9 cellular contexts compared by ENCODE assay signal in the genomic region with DNA sequence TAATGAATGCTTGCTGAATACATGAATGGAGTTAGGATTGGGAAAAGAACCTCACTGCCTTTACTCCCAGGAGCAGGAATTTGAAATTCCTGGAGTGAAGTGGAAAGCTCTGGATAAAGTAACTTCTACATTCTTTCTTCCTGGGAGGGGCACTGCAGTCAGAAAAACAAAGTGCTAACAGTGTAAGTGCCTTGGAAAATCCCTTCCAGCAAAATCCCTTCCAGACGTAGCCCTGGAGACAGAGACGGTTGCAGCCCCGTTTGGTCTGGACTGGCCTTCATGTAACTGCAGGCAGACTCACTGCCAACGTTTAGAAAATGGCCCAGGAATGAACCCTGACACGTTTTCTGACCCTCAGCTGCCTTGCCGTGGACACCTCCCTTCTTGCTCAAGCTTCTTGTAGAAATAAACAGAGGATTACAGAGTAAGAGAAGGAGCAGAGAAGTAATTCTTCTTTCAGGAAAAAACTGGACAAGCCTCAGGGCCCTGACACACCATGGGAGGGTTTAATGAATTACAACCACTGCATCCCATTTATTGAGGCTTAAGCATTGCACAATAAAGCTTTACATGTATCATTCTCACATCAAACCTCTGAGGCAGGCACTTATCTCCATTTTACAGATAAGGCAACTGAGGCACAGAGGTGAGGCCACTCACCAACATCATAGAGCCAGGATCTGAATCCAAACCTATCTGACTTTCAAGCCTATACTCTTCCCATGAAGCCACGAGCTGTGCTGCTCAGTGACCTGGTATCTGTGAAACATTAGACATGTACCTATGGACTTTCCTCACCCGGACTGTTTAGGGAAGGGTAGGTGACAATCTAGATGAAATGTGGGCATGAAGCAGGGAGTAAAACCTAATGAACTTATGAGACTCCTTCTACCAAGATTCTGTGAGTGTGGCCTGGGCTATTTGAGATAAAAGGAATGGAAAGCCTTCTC. TPM values are rescaled to one million over a fixed set of nuclear protein-coding genes. Genes with fewer than 3 reads are reported as not detected.
A peak's percentile ranks its signal among the peaks of the same experiment; 100 is the strongest.
DNase-seq lines count a peak whose midpoint lies in the region; ATAC-seq, FAIRE-seq and TF ChIP-seq lines count a peak whose summit lies in the region.
"Had no signal": no experiment of that assay in that cellular context is flagged by ENCODE, and none has a peak within 500 bp of the region (broad histone marks: within the 10 kb centered on the region; RNA-seq: fewer than 3 reads in every experiment).

No MANE protein-coding gene starts in this region.

- no TSS peak for BruUV-seq in endothelial cell of umbilical vein (replicated peaks; lab: Mats Ljungman, UMichigan)

- FAIRE-seq in endothelial cell of umbilical vein (lab: Jason Lieb, UNC) = peak; percentile 33
- FAIRE-seq: endometrium had no signal

- no peaks in the 10 kb centered on the region for H3K9me3 ChIP-seq in endothelial cell of umbilical vein (replicated peaks; ENCODE audit: control insufficient read depth, insufficient read depth, low read length)
- no peaks in the 10 kb centered on the region for H3K9me3 ChIP-seq in BE2C

- H3K27me3 ChIP-seq in endothelial cell of umbilical vein (ENCODE audit: control insufficient read depth in 2 of 2, insufficient read depth in 2 of 2, low read length in 2 of 2) (no peaks in the 10 kb centered on the region), BE2C (no peaks in the 10 kb centered on the region)

- ATAC-seq in HG02623 (IDR thresholded peaks at IDR 0.05; ENCODE audit: unreplicated experiment) = no peak
- ATAC-seq in GM19455 (IDR thresholded peaks at IDR 0.05; ENCODE audit: unreplicated experiment) = no peak

- H3K4me3 ChIP-seq in endothelial cell of umbilical vein (replicated peaks in 1 of 3; ENCODE audit: insufficient read depth in 1 of 3, low read depth in 1 of 3, low read length in 3 of 3) = peak overlapping the region in 1 of 3 experiments; percentile 4
- H3K4me3 ChIP-seq in BE2C (ENCODE audit: low read depth, low read length) = no peak overlapping the region

- no peaks in the 10 kb centered on the region for H4K20me1 ChIP-seq in endothelial cell of umbilical vein (replicated peaks; ENCODE audit: control insufficient read depth, extremely low read depth, insufficient read depth, low read length)

- H3K9me1 ChIP-seq in endothelial cell of umbilical vein (replicated peaks; ENCODE audit: control insufficient read depth, extremely low read depth, insufficient read depth, low read length) = no peaks in the 10 kb centered on the region

- peak overlapping the region; percentile 71 for H3K4me2 ChIP-seq in endothelial cell of umbilical vein (ENCODE audit: insufficient read depth, low read length)

- dilution Hi-C loops in endothelial cell of umbilical vein (cut with MboI; ENCODE audit: extremely low pct_ligation_motif_present, low sequenced_read_pairs) = no loop called here

- H3K79me2 ChIP-seq in endothelial cell of umbilical vein (ENCODE audit: control insufficient read depth, insufficient read depth, low read length) = peaks cover 88% of the 10 kb centered on the region

- no peak for TF ChIP-seq POLR2A in endothelial cell of umbilical vein (IDR thresholded peaks at IDR 0.05; ENCODE audit: low read depth, low read length)

- peak overlapping the region; percentile 89 for H3K9ac ChIP-seq in endothelial cell of umbilical vein (replicated peaks; ENCODE audit: extremely low read depth, insufficient read depth, low read length)

- peak overlapping the region; percentile 96 for H3K27ac ChIP-seq in endothelial cell of umbilical vein (ENCODE audit: insufficient read depth, low read depth, low read length)

- no peak overlapping the region for H2AFZ ChIP-seq in endothelial cell of umbilical vein (ENCODE audit: low read depth, low read length)

- H3K4me1 ChIP-seq in endothelial cell of umbilical vein (ENCODE audit: control insufficient read depth, extremely low read depth, insufficient read depth, low read length) = peaks cover 88% of the 10 kb centered on the region
- H3K4me1 ChIP-seq in BE2C = no peaks in the 10 kb centered on the region

- CTCF ChIA-PET in endothelial cell of umbilical vein (lab: Charles Lee) = interaction anchor here (0.9 to 3.9 kb wide), 8 partner anchors 9 to 39 kb away, joined by 3 to 33 read pairs (median 6); a partner anchor contains a TSS

- no peak for TF ChIP-seq CTCF in endothelial cell of umbilical vein (IDR thresholded peaks at IDR 0.05; ENCODE audit: extremely low read depth in 1 of 2, insufficient read depth in 1 of 2, low read depth in 1 of 2, low read length in 2 of 2)
- no peak for TF ChIP-seq CTCF in BE2C (IDR thresholded peaks at IDR 0.05; ENCODE audit: low read depth, low read length)

- intact Hi-C loops in endothelial cell of umbilical vein (cut with micrococcal nuclease) = loop anchor here (1.0 to 10.0 kb wide), 4 partner anchors 9 to 426 kb away; no protein-coding TSS in a partner anchor

- H3K36me3 ChIP-seq in endothelial cell of umbilical vein (ENCODE audit: control insufficient read depth in 2 of 2, extremely low read depth in 1 of 2, insufficient read depth in 2 of 2, low read length in 2 of 2) (peaks cover 2 to 7% of the 10 kb centered on the region in 2 experiments), BE2C (no peaks in the 10 kb centered on the region)

- peak; percentile 53 for DNase-seq in AG08396 (ENCODE audit: low spot score)
- peak; percentile 38 for DNase-seq in NCI-H69 (lab: John Stamatoyannopoulos, UW)
- peak; percentile 71 for DNase-seq in endothelial cell of umbilical vein (ENCODE audit: low read depth, low spot score)
- peak; percentile 50 for DNase-seq in myocyte (ENCODE audit: low read depth)
- no peak for DNase-seq in NCI-H1930 (lab: John Stamatoyannopoulos, UW)
- DNase-seq in BE2C = no peak

- POLR2A ChIA-PET in endothelial cell of umbilical vein (lab: Charles Lee) = interaction anchor here (1.2 kb wide), 1 partner anchor 24 kb away, joined by 4 read pairs; no protein-coding TSS in a partner anchor

TF ChIP-seq in endothelial cell of umbilical vein, 7 proteins besides CTCF, POLR2A, EP300 and RAD21:
- TF ChIP-seq EZH2 (IDR thresholded peaks at IDR 0.05; ENCODE audit: borderline replicate concordance, low read depth, low read length, severe bottlenecking) (no peak), MYC (IDR thresholded peaks at IDR 0.05; ENCODE audit: low read depth, low read length) (no peak), JUN (IDR thresholded peaks at IDR 0.05; ENCODE audit: borderline replicate concordance, insufficient read depth, insufficient read length, low read depth) (no peak), GATA2 (IDR thresholded peaks at IDR 0.05; ENCODE audit: insufficient read depth, insufficient read length, low read depth, low read length) (no peak), POLR2AphosphoS5 (IDR thresholded peaks at IDR 0.05; ENCODE audit: insufficient read depth, low read depth, low read length) (no peak), FOS (IDR thresholded peaks at IDR 0.05; ENCODE audit: borderline replicate concordance, insufficient read depth, low read length) (no peak)
- TF ChIP-seq, protein P1, sequence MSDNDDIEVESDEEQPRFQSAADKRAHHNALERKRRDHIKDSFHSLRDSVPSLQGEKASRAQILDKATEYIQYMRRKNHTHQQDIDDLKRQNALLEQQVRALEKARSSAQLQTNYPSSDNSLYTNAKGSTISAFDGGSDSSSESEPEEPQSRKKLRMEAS (IDR thresholded peaks at IDR 0.05; ENCODE audit: insufficient read depth, insufficient read length) = no peak

RNA-seq across cellular contexts. Expression of a gene that starts 7.8 kb away (rescaled TPM):
- total RNA-seq in endothelial cell of umbilical vein (31.4 and 33.3 TPM in 2 replicates), myocyte (4.4 and 5.2 TPM in 2 replicates)
- 27.5 and 33.2 TPM in 2 replicates for polyA plus RNA-seq in endothelial cell of umbilical vein
- polyA plus RNA-seq in endothelial cell of umbilical vein (2011; cell fraction: cytosol; rRNA removed) = 30.0 and 32.0 TPM in 2 replicates
- polyA plus RNA-seq in endothelial cell of umbilical vein (2011; cell fraction: nucleus; rRNA removed) = 46.1 and 47.6 TPM in 2 replicates
- 33.9 and 36.0 TPM in 2 replicates for polyA plus RNA-seq in endothelial cell of umbilical vein (2012)
- 41.3 and 46.5 TPM in 2 replicates for polyA minus RNA-seq in endothelial cell of umbilical vein
- polyA minus RNA-seq in endothelial cell of umbilical vein (2011; cell fraction: cytosol; rRNA and poly(A)+ RNA removed) = 13.7 TPM
- 69.6 and 71.3 TPM in 2 replicates for polyA minus RNA-seq in endothelial cell of umbilical vein (2011; cell fraction: nucleus; rRNA and poly(A)+ RNA removed)
- polyA plus RNA-seq in myocyte (2012) = 11.3 TPM
- not detected for polyA plus RNA-seq in BE2C (2012; ENCODE audit: insufficient read depth, insufficient read length, low read depth)

RNA-seq across cellular contexts. Expression of a gene that starts 23.2 kb away (rescaled TPM):
- total RNA-seq in endothelial cell of umbilical vein (0.29 and 0.35 TPM in 2 replicates), myocyte (0.56 and 0.62 TPM in 2 replicates)
- 0.03 and 0.07 TPM in 2 replicates for polyA plus RNA-seq in endothelial cell of umbilical vein
- polyA plus RNA-seq in endothelial cell of umbilical vein (2011; cell fraction: cytosol; rRNA removed) = 0.10 and 0.17 TPM in 2 replicates
- 1.0 and 1.5 TPM in 2 replicates for polyA plus RNA-seq in endothelial cell of umbilical vein (2011; cell fraction: nucleus; rRNA removed)
- polyA plus RNA-seq in endothelial cell of umbilical vein (2012) = 0.55 and 0.61 TPM in 2 replicates
- polyA minus RNA-seq in endothelial cell of umbilical vein = 0.07 TPM in 1 of 2 replicates, not detected in the other
- not detected for polyA minus RNA-seq in endothelial cell of umbilical vein (2011; cell fraction: cytosol; rRNA and poly(A)+ RNA removed)
- polyA minus RNA-seq in endothelial cell of umbilical vein (2011; cell fraction: nucleus; rRNA and poly(A)+ RNA removed) = 0.34 and 0.72 TPM in 2 replicates
- polyA plus RNA-seq in myocyte (2012) = 0.13 TPM
- not detected for polyA plus RNA-seq in BE2C (2012; ENCODE audit: insufficient read depth, insufficient read length, low read depth)

Comparison
In these comparisons a context has a peak if more than half of its experiments do, and no peak if none do; other contexts are left out.
1. DNase-seq: peak in AG08396 (single experiment), NCI-H69 (single experiment), endothelial cell of umbilical vein (single experiment) and myocyte (single experiment); none in NCI-H1930 (0 of 2) and BE2C (single experiment).